12 cellular contexts compared by ENCODE assay signal in genomic region chr5:34053133-34053532, GRCh38. TPM values are rescaled to one million over a fixed set of nuclear protein-coding genes. Genes with fewer than 3 reads are reported as not detected.
DNase-seq lines count a peak whose midpoint lies in the region; ATAC-seq and TF ChIP-seq lines count a peak whose summit lies in the region.
"Had no signal": no experiment of that assay in that cellular context is flagged by ENCODE, and none has a peak within 500 bp of the region (broad histone marks: within the 10 kb centered on the region; RNA-seq: fewer than 3 reads in every experiment).

No MANE protein-coding gene starts in this region.

- H3K4me3 ChIP-seq in AG04450 (ENCODE audit: low read depth, low read length) (no peak overlapping the region), IMR-90 (ENCODE audit: insufficient read depth, low read depth, low read length) (no peak overlapping the region), left lung (no peak overlapping the region), sigmoid colon (no peak overlapping the region)
- H3K4me3 ChIP-seq: neural progenitor cell, testis had no signal

- BruUV-seq in IMR-90 (replicated peaks; lab: Mats Ljungman, UMichigan), result no TSS peak

- no peak overlapping the region for H4K91ac ChIP-seq in IMR-90 (ENCODE audit: insufficient read depth, low read depth, low read length)

- no peak for TF ChIP-seq EP300 in sigmoid colon (IDR thresholded peaks at IDR 0.05)

- H3K14ac ChIP-seq in IMR-90 (replicated peaks; ENCODE audit: low read depth, low read length), result peak overlapping the region; percentile 53; the same call in 1 of the 2 replicates

- WGBS in IMR-90 (ENCODE audit: extremely low coverage in 2 of 2, insufficient read length in 1 of 2), 2 experiments, result 17% methylated on average over 1 of the region's 2 CpGs; no CpG with 5 or more reads in 1 of the 2 experiments
- 81 to 89% methylated on average over 2 of the region's 2 CpGs for WGBS in sigmoid colon, 2 donors

- peak; percentile 21 for DNase-seq in AG04450 (ENCODE audit: low read depth, low spot score)
- peak; percentile 78 for DNase-seq in IMR-90
- peak; percentile 94 for DNase-seq in dedifferentiated amniotic fluid mesenchymal stem cell (ENCODE audit: extremely low spot score)
- no peak for DNase-seq in left lung
- no peak for DNase-seq in sigmoid colon
- no peak for DNase-seq in activated effector memory CD4-positive, alpha-beta T cell treated with anti-CD3 and anti-CD28 coated beads, Interleukin-2, amount 50 U/mL, for 16 hours
- no peak for DNase-seq in medulla oblongata (ENCODE audit: extremely low spot score)
- DNase-seq: activated T-cell treated with anti-CD3 and anti-CD28 coated beads, Interleukin-2, amount 50 U/mL, for 48 hours; NCI-H2029; testis had no signal

- peak overlapping the region; percentile 60 for H2BK20ac ChIP-seq in IMR-90 (ENCODE audit: low read depth, low read length)

- H3K56ac ChIP-seq in IMR-90 (ENCODE audit: extremely low read depth, insufficient read depth, low read length), result no peak overlapping the region

- intact Hi-C loops in IMR-90 (cut with micrococcal nuclease) (no loop called here), left lung (cut with DNase I) (no loop called here), sigmoid colon (cut with DNase I) (no loop called here)

- H2BK5ac ChIP-seq in IMR-90 (ENCODE audit: low read depth, low read length, poor library complexity, severe bottlenecking), result peak overlapping the region; percentile 25

- dilution Hi-C loops in IMR-90 (cut with HindIII; ENCODE audit: low sequenced_read_pairs, unreplicated experiment), result no loop called here

- POLR2A ChIA-PET in AG04450 (lab: Yijun Ruan, JAX) (no interaction called here), IMR-90 (lab: Charles Lee; ENCODE audit: unreplicated experiment) (no interaction called here)

- H3K4me2 ChIP-seq in IMR-90 (ENCODE audit: low read depth, low read length), result no peak overlapping the region; the same call in 1 of the 2 replicates
- H3K4me2 ChIP-seq: neural progenitor cell had no signal

- H3K79me1 ChIP-seq in IMR-90 (ENCODE audit: low read depth in 1 of 2, low read length in 2 of 2), result no peaks in the 10 kb centered on the region

- TF ChIP-seq CTCF in AG04450 (IDR thresholded peaks at IDR 0.05; ENCODE audit: low read depth, low read length) (no peak), IMR-90 (conservative IDR thresholded peaks at IDR 0.05; ENCODE audit: low read depth, low read length) (no peak), left lung (IDR thresholded peaks at IDR 0.05) (no peak), sigmoid colon (IDR thresholded peaks at IDR 0.05) (no peak)

- H3K4me1 ChIP-seq in IMR-90 (ENCODE audit: control insufficient read depth, insufficient read depth, low read length) (peaks cover 8% of the 10 kb centered on the region), left lung (peaks cover 0 to 7% of the 10 kb centered on the region in 2 donors), sigmoid colon (peaks cover 0 to 19% (median 4%) of the 10 kb centered on the region in 4 donors)
- H3K4me1 ChIP-seq: testis had no signal

- no peaks in the 10 kb centered on the region for H3K27me3 ChIP-seq in AG04450 (ENCODE audit: control insufficient read depth, insufficient read depth, low read length)
- no peaks in the 10 kb centered on the region for H3K27me3 ChIP-seq in IMR-90 (ENCODE audit: control insufficient read depth, insufficient read depth, low read length)
- no peaks in the 10 kb centered on the region for H3K27me3 ChIP-seq in left lung
- no peaks in the 10 kb centered on the region for H3K27me3 ChIP-seq in sigmoid colon
- H3K27me3 ChIP-seq: neural progenitor cell, testis had no signal

- H4K8ac ChIP-seq in IMR-90 (ENCODE audit: low read depth in 2 of 2, low read length in 2 of 2), result peak overlapping the region in 1 of 2 experiments; percentile 42; a peak in 2 of 4 replicates

- no peak for TF ChIP-seq RAD21 in IMR-90 (IDR thresholded peaks at IDR 0.05; ENCODE audit: low read length)

- H3K9ac ChIP-seq in IMR-90 (ENCODE audit: low read depth, low read length), result no peak overlapping the region
- H3K9ac ChIP-seq: neural progenitor cell had no signal

- H3K27ac ChIP-seq in AG04450 (ENCODE audit: low read depth, low read length) (no peak overlapping the region), IMR-90 (ENCODE audit: insufficient read depth, low read length) (no peak overlapping the region), left lung (no peak overlapping the region), sigmoid colon (peak overlapping the region in 2 of 4 donors; percentile 7 to 19)
- H3K27ac ChIP-seq: neural progenitor cell, testis had no signal

- H4K5ac ChIP-seq in IMR-90 (ENCODE audit: low read depth, low read length), result no peak overlapping the region

- peak overlapping the region; percentile 11; the same call in 1 of the 2 replicates for H2BK120ac ChIP-seq in IMR-90 (ENCODE audit: low read depth, low read length)

- ATAC-seq in IMR-90 (ENCODE audit: low read depth) (peak; percentile 98), left lung (peak; percentile 82), GM21619 (IDR thresholded peaks at IDR 0.05; ENCODE audit: unreplicated experiment) (no peak)

- CTCF ChIA-PET in AG04450 (lab: Charles Lee) (interaction anchor here (1.4 kb wide), 1 partner anchor 56 kb away, joined by 3 read pairs; no protein-coding TSS in a partner anchor), IMR-90 (lab: Yijun Ruan, JAX) (no interaction called here)

- H3K18ac ChIP-seq in IMR-90 (ENCODE audit: low read depth, low read length), result no peak overlapping the region

- peak overlapping the region; percentile 74 for H2AFZ ChIP-seq in IMR-90 (replicated peaks; ENCODE audit: low read length, poor library complexity)
- H2AFZ ChIP-seq: neural progenitor cell had no signal

- H2AK5ac ChIP-seq in IMR-90 (ENCODE audit: low read depth, low read length), result no peak overlapping the region

- no peak for TF ChIP-seq POLR2A in IMR-90 (IDR thresholded peaks at IDR 0.05; ENCODE audit: low read depth, low read length)
- TF ChIP-seq POLR2A in sigmoid colon (IDR thresholded peaks at IDR 0.05), result no peak

- H3K4ac ChIP-seq in IMR-90 (ENCODE audit: low read depth, low read length), result no peak overlapping the region

- peaks cover 4% of the 10 kb centered on the region; the same call in 1 of the 2 replicates for H3K9me1 ChIP-seq in IMR-90 (ENCODE audit: insufficient read depth, low read length)

- peak overlapping the region; percentile 44; the same call in 1 of the 2 replicates for H3K23ac ChIP-seq in IMR-90 (ENCODE audit: low read depth, low read length)

- H4K20me1 ChIP-seq in IMR-90 (ENCODE audit: insufficient read depth, low read length), result no peaks in the 10 kb centered on the region

- H3K36me3 ChIP-seq in IMR-90 (ENCODE audit: control insufficient read depth, insufficient read depth, low read length), result no peaks in the 10 kb centered on the region
- no peaks in the 10 kb centered on the region for H3K36me3 ChIP-seq in left lung
- no peaks in the 10 kb centered on the region for H3K36me3 ChIP-seq in sigmoid colon
- H3K36me3 ChIP-seq: neural progenitor cell had no signal

- H3K9me3 ChIP-seq in AG04450 (ENCODE audit: control insufficient read depth, insufficient read depth, low read length) (no peaks in the 10 kb centered on the region), IMR-90 (ENCODE audit: control insufficient read depth, insufficient read depth, low read length) (no peaks in the 10 kb centered on the region), left lung (no peaks in the 10 kb centered on the region), sigmoid colon (no peaks in the 10 kb centered on the region)
- H3K9me3 ChIP-seq: testis had no signal

- in situ Hi-C loops in IMR-90 (cut with MboI; ENCODE audit: low sequenced_read_pairs), result no loop called here

- no peak overlapping the region; the same call in 2 of the 3 replicates for H2BK15ac ChIP-seq in IMR-90 (ENCODE audit: low read depth, low read length)

- H2AK9ac ChIP-seq in IMR-90 (replicated peaks; ENCODE audit: low read depth, low read length, poor library complexity), result peak overlapping the region; percentile 42

TF ChIP-seq in IMR-90, 13 proteins besides CTCF, POLR2A, EP300 and RAD21:
- TF ChIP-seq MAFK (IDR thresholded peaks at IDR 0.05; ENCODE audit: low read depth, low read length) (peak; percentile 15; the same call in 1 of the 2 replicates), MAZ (IDR thresholded peaks at IDR 0.05; ENCODE audit: borderline replicate concordance, low read depth, low read length) (no peak), CEBPB (IDR thresholded peaks at IDR 0.05; ENCODE audit: low read depth, low read length) (no peak)
TF ChIP-seq in IMR-90: peak in this region for 1.

RNA-seq across cellular contexts. Expression of gene C1QTNF3, which starts 10.1 kb away (rescaled TPM):
- polyA plus RNA-seq in AG04450 (2011; rRNA removed) (0.74 and 1.2 TPM in 2 replicates), IMR-90 (2012; rRNA removed) (0.76 and 1.0 TPM in 2 replicates), sigmoid colon (1 to 10 TPM in 2 of 3 donors, under 1 TPM in 1; 0.46 to 5.4 (median 3.0) TPM)
- 0.32 and 0.48 TPM in 2 replicates for polyA minus RNA-seq in AG04450 (2011; rRNA and poly(A)+ RNA removed)
- total RNA-seq in IMR-90 (2012; rRNA removed) (0.28 and 1.4 TPM in 2 replicates), left lung (10 to 100 TPM in 1 of 2 donors, 1 to 10 TPM in 1; 4.5 to 25.6 TPM), sigmoid colon (10 to 100 TPM; 13.3 to 32.8 (median 17.0) TPM)
- polyA plus RNA-seq in IMR-90 (2012; cell fraction: cytosol; rRNA removed), result 0.05 and 0.35 TPM in 2 replicates
- polyA plus RNA-seq in IMR-90 (2012; cell fraction: nucleus; rRNA removed; ENCODE audit: low replicate concordance), result 1.6 and 7.9 TPM in 2 replicates

RNA-seq across cellular contexts. Expression of gene AMACR, which starts 45.3 kb away (rescaled TPM):
- 8.0 and 10.0 TPM in 2 replicates for polyA plus RNA-seq in AG04450 (2011; rRNA removed)
- 4.6 TPM in 2 replicates for polyA minus RNA-seq in AG04450 (2011; rRNA and poly(A)+ RNA removed)
- total RNA-seq in IMR-90 (2012; rRNA removed), result 10.0 and 12.9 TPM in 2 replicates
- polyA plus RNA-seq in IMR-90 (2012; rRNA removed), result 7.3 and 8.2 TPM in 2 replicates
- 4.1 and 4.5 TPM in 2 replicates for polyA plus RNA-seq in IMR-90 (2012; cell fraction: cytosol; rRNA removed)
- 2.1 and 3.5 TPM in 2 replicates for polyA plus RNA-seq in IMR-90 (2012; cell fraction: nucleus; rRNA removed; ENCODE audit: low replicate concordance)
- total RNA-seq in left lung, result 10 to 100 TPM; 13.6 to 24.3 TPM
- total RNA-seq in sigmoid colon, result 10 to 100 TPM in 2 of 4 donors, 1 to 10 TPM in 2; 5.3 to 11.4 (median 9.3) TPM
- 100 to 1,000 TPM in 1 of 3 donors, 10 to 100 TPM in 2; 21.3 to 106 (median 43.8) TPM for polyA plus RNA-seq in sigmoid colon

Comparison
In these comparisons a context has a peak if more than half of its experiments do, and no peak if none do; other contexts are left out.
1. DNase-seq: peak in AG04450 (single experiment), IMR-90 (single experiment) and dedifferentiated amniotic fluid mesenchymal stem cell (single experiment); none in left lung (0 of 2), sigmoid colon (single experiment), activated effector memory CD4-positive, alpha-beta T cell treated with anti-CD3 and anti-CD28 coated beads, Interleukin-2, amount 50 U/mL, for 16 hours (single experiment) and medulla oblongata (single experiment).